16 cellular contexts compared by ENCODE assay signal in genomic region chr2:105615352-105615751, GRCh38.
"Had no signal": no experiment of that assay in that cellular context is flagged by ENCODE, and none has a peak within 500 bp of the region (broad histone marks: within the 10 kb centered on the region; RNA-seq: fewer than 3 reads in every experiment).

No MANE protein-coding gene starts in this region.

- H3K4me3 ChIP-seq: upper lobe of right lung had no signal

- H3K36me3 Mint-ChIP-seq: activated naive CD4-positive, alpha-beta T cell treated with anti-CD3 and anti-CD28 coated beads, Interleukin-2, amount 50 U/mL, for 24 hours; naive thymus-derived CD8-positive, alpha-beta T cell had no signal

- H3K9me3 ChIP-seq: neutrophil, upper lobe of right lung had no signal

- H3K27ac Mint-ChIP-seq: activated naive CD4-positive, alpha-beta T cell treated with anti-CD3 and anti-CD28 coated beads, Interleukin-2, amount 50 U/mL, for 24 hours; activated T-cell treated with anti-CD3 and anti-CD28 coated beads, Interleukin-2, amount 50 U/mL, for 72 hours had no signal

- H3K27ac ChIP-seq: epithelial cell of prostate, neutrophil, upper lobe of right lung, VCaP had no signal

- H3K4me1 ChIP-seq: upper lobe of right lung had no signal

- H3K27me3 ChIP-seq: neutrophil, upper lobe of right lung had no signal

- H3K9me3 Mint-ChIP-seq: activated naive CD4-positive, alpha-beta T cell treated with anti-CD3 and anti-CD28 coated beads, Interleukin-2, amount 50 U/mL, for 24 hours; activated T-cell treated with anti-CD3 and anti-CD28 coated beads, Interleukin-2, amount 50 U/mL, for 72 hours; naive thymus-derived CD8-positive, alpha-beta T cell had no signal

- H3K36me3 ChIP-seq: neutrophil, upper lobe of right lung had no signal

- H3K27me3 Mint-ChIP-seq: activated naive CD4-positive, alpha-beta T cell treated with anti-CD3 and anti-CD28 coated beads, Interleukin-2, amount 50 U/mL, for 24 hours had no signal

- H3K4me3 Mint-ChIP-seq: activated naive CD4-positive, alpha-beta T cell treated with anti-CD3 and anti-CD28 coated beads, Interleukin-2, amount 50 U/mL, for 24 hours; activated T-cell treated with anti-CD3 and anti-CD28 coated beads, Interleukin-2, amount 50 U/mL, for 72 hours; naive thymus-derived CD8-positive, alpha-beta T cell had no signal

- H3K4me1 Mint-ChIP-seq: activated naive CD4-positive, alpha-beta T cell treated with anti-CD3 and anti-CD28 coated beads, Interleukin-2, amount 50 U/mL, for 24 hours had no signal

- DNase-seq: activated CD4-positive, CD25-positive, alpha-beta regulatory T cell treated with anti-CD3 and anti-CD28 coated beads, Interleukin-2, amount 50 U/mL, for 72 hours; activated gamma-delta T cell; activated T-cell treated with anti-CD3 and anti-CD28 coated beads, Interleukin-2, amount 50 U/mL, for 72 hours; foreskin melanocyte; glutamatergic neuron; left ventricle myocardium superior; naive thymus-derived CD8-positive, alpha-beta T cell; stimulated activated CD4-positive, alpha-beta T cell treated with anti-CD3 and anti-CD28 coated beads, Interleukin-2, amount 100 ng/mL, for 24 hours; stimulated activated naive CD8-positive, alpha-beta T cell treated with anti-CD3 and anti-CD28 coated beads, Interleukin-15, Interleukin-2, amounts not matched to agents 100 U/mL and 50 U/mL, for 24 hours; SW 1271; T-helper 2 cell; upper lobe of right lung had no signal

- ATAC-seq: activated T-cell treated with anti-CD3 and anti-CD28 coated beads, Interleukin-2, amount 50 U/mL, for 72 hours; left ventricle myocardium superior; naive thymus-derived CD8-positive, alpha-beta T cell; stimulated activated naive CD8-positive, alpha-beta T cell treated with anti-CD3 and anti-CD28 coated beads, Interleukin-15, Interleukin-2, amounts not matched to agents 100 U/mL and 50 U/mL, for 24 hours; upper lobe of right lung had no signal
